In genomic region chr1:21885236-21886037, GRCh38 we compare ENCODE assay signal across 25 cellular contexts.
"Had no signal": no experiment of that assay in that cellular context is flagged by ENCODE, and none has a peak within 500 bp of the region (broad histone marks: within the 10 kb centered on the region; RNA-seq: fewer than 3 reads in every experiment).

No MANE protein-coding gene starts in this region.

- FAIRE-seq: bronchial epithelial cell, endometrium, keratinocyte had no signal

- ATAC-seq: gastrocnemius medialis, left cardiac atrium, natural killer cell had no signal

- H3K27me3 Mint-ChIP-seq: activated CD4-positive, alpha-beta memory T cell treated with anti-CD3 and anti-CD28 coated beads for 36 hours; activated CD4-positive, alpha-beta T cell treated with anti-CD3 and anti-CD28 coated beads, Interleukin-2, amount 10 ng/mL, durations not matched to agents 24 days and 14 days had no signal

- H3K27ac Mint-ChIP-seq: activated CD4-positive, alpha-beta memory T cell treated with anti-CD3 and anti-CD28 coated beads for 36 hours; activated CD4-positive, alpha-beta T cell treated with anti-CD3 and anti-CD28 coated beads, Interleukin-2, amount 10 ng/mL, durations not matched to agents 24 days and 14 days; activated naive CD4-positive, alpha-beta T cell treated with anti-CD3 and anti-CD28 coated beads, Interleukin-2, amount 10 ng/mL, durations not matched to agents 7 days and 5 days; activated T-helper 1 cell treated with anti-CD3 and anti-CD28 coated beads, Interleukin-12 subunit alpha, Interleukin-12 subunit beta, Interleukin-2, Interleukin-4 antibody, amounts not matched to agents 30 ng/mL and 10 ng/mL and 1 ng/mL, durations not matched to agents 14 hours and 24 hours and 36 hours; mesothelial cell of epicardium; natural killer cell had no signal

- H3K9me3 Mint-ChIP-seq: activated CD4-positive, alpha-beta memory T cell treated with anti-CD3 and anti-CD28 coated beads for 36 hours; activated CD4-positive, alpha-beta T cell treated with anti-CD3 and anti-CD28 coated beads, Interleukin-2, amount 10 ng/mL, durations not matched to agents 24 days and 14 days; activated naive CD4-positive, alpha-beta T cell treated with anti-CD3 and anti-CD28 coated beads, Interleukin-2, amount 10 ng/mL, durations not matched to agents 7 days and 5 days; activated T-helper 1 cell treated with anti-CD3 and anti-CD28 coated beads, Interleukin-12 subunit alpha, Interleukin-12 subunit beta, Interleukin-2, Interleukin-4 antibody, amounts not matched to agents 30 ng/mL and 10 ng/mL and 1 ng/mL, durations not matched to agents 14 hours and 24 hours and 36 hours; central memory CD8-positive, alpha-beta T cell; mesothelial cell of epicardium; natural killer cell had no signal

- H3K4me1 Mint-ChIP-seq: activated CD4-positive, alpha-beta T cell treated with anti-CD3 and anti-CD28 coated beads, Interleukin-2, amount 10 ng/mL, durations not matched to agents 24 days and 14 days; activated naive CD4-positive, alpha-beta T cell treated with anti-CD3 and anti-CD28 coated beads, Interleukin-2, amount 10 ng/mL, durations not matched to agents 7 days and 5 days; central memory CD8-positive, alpha-beta T cell; mesothelial cell of epicardium had no signal

- H3K9me3 ChIP-seq: gastrocnemius medialis, prostate gland, transverse colon had no signal

- DNase-seq: activated CD4-positive, alpha-beta memory T cell treated with anti-CD3 and anti-CD28 coated beads for 36 hours; activated CD4-positive, alpha-beta T cell treated with anti-CD3 and anti-CD28 coated beads, Interleukin-2, amount 10 ng/mL, durations not matched to agents 24 days and 14 days; activated CD4-positive, CD25-positive, alpha-beta regulatory T cell treated with anti-CD3 and anti-CD28 coated beads, Interleukin-2, amount 50 U/mL, for 72 hours; activated CD8-positive, alpha-beta memory T cell treated with anti-CD3 and anti-CD28 coated beads, Interleukin-2, amount 50 U/mL, for 4 hours; activated effector memory CD4-positive, alpha-beta T cell treated with anti-CD3 and anti-CD28 coated beads, Interleukin-2, amount 50 U/mL, for 16 hours; activated naive CD4-positive, alpha-beta T cell treated with anti-CD3 and anti-CD28 coated beads, Interleukin-2, amount 10 ng/mL, durations not matched to agents 7 days and 5 days; activated T-cell treated with anti-CD3 and anti-CD28 coated beads, Interleukin-2, amount 50 U/mL, for 1 hour; dermis blood vessel endothelial cell; effector CD8-positive, alpha-beta T cell; gastrocnemius medialis; left cardiac atrium; mammary epithelial cell; natural killer cell; retina; stimulated activated naive CD4-positive, alpha-beta T cell treated with Interleukin-2 at 50 U/mL for 16 hours; T-helper 2 cell; transverse colon had no signal

- H2AFZ ChIP-seq: hepatocyte had no signal

- H3K4me3 Mint-ChIP-seq: activated CD4-positive, alpha-beta memory T cell treated with anti-CD3 and anti-CD28 coated beads for 36 hours; activated CD4-positive, alpha-beta T cell treated with anti-CD3 and anti-CD28 coated beads, Interleukin-2, amount 10 ng/mL, durations not matched to agents 24 days and 14 days; activated naive CD4-positive, alpha-beta T cell treated with anti-CD3 and anti-CD28 coated beads, Interleukin-2, amount 10 ng/mL, durations not matched to agents 7 days and 5 days; activated T-helper 1 cell treated with anti-CD3 and anti-CD28 coated beads, Interleukin-12 subunit alpha, Interleukin-12 subunit beta, Interleukin-2, Interleukin-4 antibody, amounts not matched to agents 30 ng/mL and 10 ng/mL and 1 ng/mL, durations not matched to agents 14 hours and 24 hours and 36 hours; central memory CD8-positive, alpha-beta T cell; mesothelial cell of epicardium; natural killer cell had no signal

- H3K4me3 ChIP-seq: gastrocnemius medialis, hepatocyte, prostate gland, transverse colon had no signal

- H3K36me3 Mint-ChIP-seq: activated CD4-positive, alpha-beta memory T cell treated with anti-CD3 and anti-CD28 coated beads for 36 hours; activated naive CD4-positive, alpha-beta T cell treated with anti-CD3 and anti-CD28 coated beads, Interleukin-2, amount 10 ng/mL, durations not matched to agents 7 days and 5 days; natural killer cell had no signal

- H3K4me1 ChIP-seq: gastrocnemius medialis, prostate gland, transverse colon had no signal

- H3K27ac ChIP-seq: gastrocnemius medialis, hepatocyte, prostate gland, transverse colon had no signal

- H3K27me3 ChIP-seq: gastrocnemius medialis, hepatocyte, transverse colon had no signal

- H3K4me2 ChIP-seq: hepatocyte had no signal
